In genomic region chr17:34206569-34206968, GRCh38 we compare ENCODE assay signal across 24 cellular contexts. TPM values are rescaled to one million over a fixed set of nuclear protein-coding genes. Genes with fewer than 3 reads are reported as not detected.
A peak's percentile ranks its signal among the peaks of the same experiment; 100 is the strongest.
DNase-seq lines count a peak whose midpoint lies in the region; ATAC-seq and TF ChIP-seq lines count a peak whose summit lies in the region.
"Had no signal": no experiment of that assay in that cellular context is flagged by ENCODE, and none has a peak within 500 bp of the region (broad histone marks: within the 10 kb centered on the region; RNA-seq: fewer than 3 reads in every experiment).

No MANE protein-coding gene starts in this region.

- POLR2A ChIA-PET in SK-N-SH (lab: Yijun Ruan, JAX) = no interaction called here

- DNase-seq in SK-N-SH (no peak), ELF-1 (ENCODE audit: low read depth, low spot score) (peak; percentile 23), mesothelial cell of epicardium (ENCODE audit: low spot score in 2 of 2, unreplicated experiment in 2 of 2) (no peak), osteoblast (ENCODE audit: insufficient read length, low spot score, missing footprints) (no peak), omental fat pad (ENCODE audit: low spot score) (no peak)
- DNase-seq: BE2C, DMS153, GDM1, GOT3, HCEC 1CT, NCI-H1092 treated with DMSO at 0.1 percent for 48 hours, NCI-H1436 treated with DMSO at 0.1 percent for 48 hours, NCI-H187 treated with DMSO at 0.1 percent for 48 hours, NCI-H2171 treated with DMSO at 0.1 percent for 48 hours, NCI-H524 treated with DMSO at 0.1 percent for 48 hours, NCI-H774, SHP77 had no signal

- CTCF ChIA-PET in SK-N-SH (lab: Yijun Ruan, JAX) = interaction anchor here (8.8 kb wide), 1 partner anchor 155 kb away, joined by 350 read pairs; the partner anchor contains the start of gene CCL1

- H3K36me3 ChIP-seq in SK-N-SH (replicated peaks in 1 of 2; ENCODE audit: control insufficient read depth in 1 of 2, insufficient read depth in 2 of 2, low read length in 1 of 2) = no peaks in the 10 kb centered on the region
- H3K36me3 ChIP-seq in osteoblast (ENCODE audit: insufficient read depth, low read length) = no peaks in the 10 kb centered on the region
- H3K36me3 ChIP-seq: BE2C had no signal

- no peaks in the 10 kb centered on the region for H4K20me1 ChIP-seq in SK-N-SH (ENCODE audit: insufficient read depth)
- H4K20me1 ChIP-seq in osteoblast (ENCODE audit: insufficient read depth, low read length) = no peaks in the 10 kb centered on the region

- H3K9me3 Mint-ChIP-seq in mesothelial cell of epicardium = peaks cover 14% of the 10 kb centered on the region

- no peaks in the 10 kb centered on the region for H3K9me3 ChIP-seq in SK-N-SH
- H3K9me3 ChIP-seq in osteoblast (ENCODE audit: low read depth, low read length) = no peaks in the 10 kb centered on the region
- H3K9me3 ChIP-seq: BE2C had no signal

- H3K4me3 ChIP-seq in SK-N-SH (ENCODE audit: low read depth in 2 of 2, low read length in 1 of 2) (no peak overlapping the region), osteoblast (ENCODE audit: insufficient read depth, low read length) (no peak overlapping the region)
- H3K4me3 ChIP-seq: GM12878 had no signal

- H3K79me2 ChIP-seq in SK-N-SH (ENCODE audit: insufficient read depth) = no peaks in the 10 kb centered on the region
- no peaks in the 10 kb centered on the region for H3K79me2 ChIP-seq in osteoblast (ENCODE audit: insufficient read depth, low read length)

- no peak overlapping the region for H3K9ac ChIP-seq in SK-N-SH

- TF ChIP-seq RAD21 in SK-N-SH (IDR thresholded peaks at IDR 0.05; ENCODE audit: low read length) = no peak

- no peaks in the 10 kb centered on the region for H3K36me3 Mint-ChIP-seq in mesothelial cell of epicardium

- peaks cover 5% of the 10 kb centered on the region for H3F3A ChIP-seq in SK-N-SH (replicated peaks; ENCODE audit: insufficient read depth)

- ATAC-seq in SK-N-SH treated with all-trans-retinoic acid at 6 μM for 48 hours = no peak
- ATAC-seq in HG03097 (IDR thresholded peaks at IDR 0.05; ENCODE audit: low FRiP score, unreplicated experiment) = no peak
- no peak for ATAC-seq in omental fat pad (ENCODE audit: low FRiP score)
- ATAC-seq: GM12878 had no signal

- no peaks in the 10 kb centered on the region for H3K9me2 ChIP-seq in SK-N-SH

- H3K27ac ChIP-seq in SK-N-SH (ENCODE audit: low read depth in 2 of 2, low read length in 1 of 2) (no peak overlapping the region), VCaP (peak overlapping the region; percentile 31; the same call in 1 of the 2 replicates), osteoblast (ENCODE audit: low read depth, low read length) (no peak overlapping the region)
- H3K27ac ChIP-seq: 22Rv1 had no signal

- no peak overlapping the region for H3K4me3 Mint-ChIP-seq in mesothelial cell of epicardium

- no peaks in the 10 kb centered on the region for H3K27me3 ChIP-seq in SK-N-SH (ENCODE audit: insufficient read depth)
- H3K27me3 ChIP-seq in osteoblast (ENCODE audit: insufficient read depth, low read length) = no peaks in the 10 kb centered on the region
- H3K27me3 ChIP-seq: BE2C had no signal

- peak overlapping the region; percentile 74 for H3K27ac Mint-ChIP-seq in mesothelial cell of epicardium

- no peak for TF ChIP-seq CTCF in SK-N-SH (IDR thresholded peaks at IDR 0.05)
- TF ChIP-seq CTCF in VCaP (conservative IDR thresholded peaks at IDR 0.05) = no peak
- TF ChIP-seq CTCF in mesothelial cell of epicardium (IDR thresholded peaks at IDR 0.05; ENCODE audit: unreplicated experiment) = no peak
- no peak for TF ChIP-seq CTCF in osteoblast (IDR thresholded peaks at IDR 0.05; ENCODE audit: extremely low read depth, low read depth, low read length)
- TF ChIP-seq CTCF in omental fat pad (IDR thresholded peaks at IDR 0.05) = no peak

- TF ChIP-seq EP300 in SK-N-SH (IDR thresholded peaks at IDR 0.05; ENCODE audit: borderline replicate concordance in 1 of 2, low read depth in 1 of 2, low read length in 1 of 2) = no peak

- H3K4me2 ChIP-seq in SK-N-SH (no peak overlapping the region), osteoblast (ENCODE audit: insufficient read depth, low read length) (no peak overlapping the region)

- WGBS in SK-N-SH (ENCODE audit: low lambda C conversion rate) = 59% methylated on average over 3 of the region's 3 CpGs

- H2AFZ ChIP-seq in SK-N-SH (ENCODE audit: low read depth) (no peak overlapping the region), osteoblast (ENCODE audit: low read length) (no peak overlapping the region)

- H3K4me1 Mint-ChIP-seq in mesothelial cell of epicardium = peaks cover 9% of the 10 kb centered on the region

- no peaks in the 10 kb centered on the region for H3K4me1 ChIP-seq in SK-N-SH (ENCODE audit: control insufficient read depth in 1 of 2, insufficient read depth in 2 of 2, low read depth in 1 of 2, low read length in 1 of 2)
- H3K4me1 ChIP-seq in osteoblast (ENCODE audit: insufficient read depth, low read length) = no peaks in the 10 kb centered on the region
- H3K4me1 ChIP-seq: BE2C had no signal

- peaks cover 12% of the 10 kb centered on the region for H3K27me3 Mint-ChIP-seq in mesothelial cell of epicardium (ENCODE audit: low read depth)

TF ChIP-seq in SK-N-SH treated with all-trans-retinoic acid at 6 μM for 48 hours, 23 proteins besides CTCF, POLR2A, EP300 and RAD21:
- TF ChIP-seq ISL1 (CRISPR knock-in tag; IDR thresholded peaks at IDR 0.05) (0 out of 2 replicates have a peak, but pooled peaks have one; percentile 15), TOX (CRISPR knock-in tag; IDR thresholded peaks at IDR 0.05; ENCODE audit: borderline replicate concordance) (no peak), SNAI2 (CRISPR knock-in tag; IDR thresholded peaks at IDR 0.05) (no peak), CSDC2 (CRISPR knock-in tag; IDR thresholded peaks at IDR 0.05) (no peak), GLIS3 (CRISPR knock-in tag; IDR thresholded peaks at IDR 0.05) (no peak)
- TF ChIP-seq, protein P1, sequence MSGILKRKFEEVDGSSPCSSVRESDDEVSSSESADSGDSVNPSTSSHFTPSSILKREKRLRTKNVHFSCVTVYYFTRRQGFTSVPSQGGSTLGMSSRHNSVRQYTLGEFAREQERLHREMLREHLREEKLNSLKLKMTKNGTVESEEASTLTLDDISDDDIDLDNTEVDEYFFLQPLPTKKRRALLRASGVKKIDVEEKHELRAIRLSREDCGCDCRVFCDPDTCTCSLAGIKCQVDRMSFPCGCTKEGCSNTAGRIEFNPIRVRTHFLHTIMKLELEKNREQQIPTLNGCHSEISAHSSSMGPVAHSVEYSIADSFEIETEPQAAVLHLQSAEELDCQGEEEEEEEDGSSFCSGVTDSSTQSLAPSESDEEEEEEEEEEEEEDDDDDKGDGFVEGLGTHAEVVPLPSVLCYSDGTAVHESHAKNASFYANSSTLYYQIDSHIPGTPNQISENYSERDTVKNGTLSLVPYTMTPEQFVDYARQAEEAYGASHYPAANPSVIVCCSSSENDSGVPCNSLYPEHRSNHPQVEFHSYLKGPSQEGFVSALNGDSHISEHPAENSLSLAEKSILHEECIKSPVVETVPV (CRISPR knock-in tag; IDR thresholded peaks at IDR 0.05) = no peak

TF ChIP-seq in SK-N-SH, 30 proteins besides CTCF, POLR2A, EP300 and RAD21:
- no peak for TF ChIP-seq FOXM1 (IDR thresholded peaks at IDR 0.05; ENCODE audit: low read depth)

RNA-seq across cellular contexts. Expression of gene CCL2, which starts 48.5 kb away (rescaled TPM):
- 210 and 296 TPM in 2 replicates for polyA plus RNA-seq in SK-N-SH (2012; rRNA removed)
- polyA plus RNA-seq in SK-N-SH (2012; cell fraction: cytosol; rRNA removed) = 243 and 263 TPM in 2 replicates
- 186 and 278 TPM in 2 replicates for polyA plus RNA-seq in SK-N-SH (2012; cell fraction: nucleus; rRNA removed)
- total RNA-seq in mesothelial cell of epicardium = 53.5 to 62.4 TPM (median 57.1 TPM) in 3 replicates
- total RNA-seq in osteoblast = 56.3 and 70.9 TPM in 2 replicates
- 100 to 1,000 TPM in 2 of 4 donors, 10 to 100 TPM in 2; 39.8 to 556 (median 227) TPM for total RNA-seq in omental fat pad
- total RNA-seq: GM12878, HT-29, SK-MEL-5 had no signal
